ENCODE assay signal across 8 cellular contexts in genomic region chr6:42104095-42104806, GRCh38. TPM values are rescaled to one million over a fixed set of nuclear protein-coding genes. Genes with fewer than 3 reads are reported as not detected.
A peak's percentile ranks its signal among the peaks of the same experiment; 100 is the strongest.
DNase-seq lines count a peak whose midpoint lies in the region; ATAC-seq and TF ChIP-seq lines count a peak whose summit lies in the region.
"Had no signal": no experiment of that assay in that cellular context is flagged by ENCODE, and none has a peak within 500 bp of the region (broad histone marks: within the 10 kb centered on the region; RNA-seq: fewer than 3 reads in every experiment).

No MANE protein-coding gene starts in this region.

- H2AFZ ChIP-seq in OCI-LY7 (ENCODE audit: low read length) = peak overlapping the region; percentile 85
- H2AFZ ChIP-seq: parathyroid adenoma had no signal

- peak overlapping the region; percentile 87 for H3K4me2 ChIP-seq in OCI-LY7 (ENCODE audit: low read length)

- H3K36me3 ChIP-seq in OCI-LY7 (ENCODE audit: insufficient read depth, low read length) = no peaks in the 10 kb centered on the region
- no peaks in the 10 kb centered on the region for H3K36me3 ChIP-seq in cardiac muscle cell
- no peaks in the 10 kb centered on the region for H3K36me3 ChIP-seq in vagina

- no peak for TF ChIP-seq POLR2A in vagina (IDR thresholded peaks at IDR 0.05)

- peaks cover 4% of the 10 kb centered on the region for H3K4me1 ChIP-seq in OCI-LY7 (ENCODE audit: insufficient read depth, low read length, poor library complexity, severe bottlenecking)
- peaks cover 42% of the 10 kb centered on the region for H3K4me1 ChIP-seq in cardiac muscle cell (ENCODE audit: low read depth)
- peaks cover 58% of the 10 kb centered on the region for H3K4me1 ChIP-seq in vagina

- H3K27me3 ChIP-seq in cardiac muscle cell (no peaks in the 10 kb centered on the region), vagina (no peaks in the 10 kb centered on the region)

- peak; percentile 71 for ATAC-seq in GM21390 (IDR thresholded peaks at IDR 0.05; ENCODE audit: unreplicated experiment)
- ATAC-seq in GM21367 (IDR thresholded peaks at IDR 0.05; ENCODE audit: unreplicated experiment) = no peak

- DNase-seq in OCI-LY7 (ENCODE audit: low spot score) (peak; percentile 80), activated gamma-delta T cell treated with Interleukin-2 at 50 U/mL for 16 hours (peak; percentile 64), cardiac muscle cell (ENCODE audit: low read depth in 1 of 2, low spot score in 1 of 2) (peak; percentile 84 to 90), renal cortical epithelial cell (ENCODE audit: low read depth) (peak; percentile 40), vagina (ENCODE audit: extremely low spot score in 2 of 2) (no peak)

- CTCF ChIA-PET in OCI-LY7 (lab: Charles Lee; ENCODE audit: unreplicated experiment) = no interaction called here

- no peaks in the 10 kb centered on the region for H3K9me3 ChIP-seq in OCI-LY7 (ENCODE audit: low read length)
- no peaks in the 10 kb centered on the region for H3K9me3 ChIP-seq in cardiac muscle cell (ENCODE audit: low read depth)
- H3K9me3 ChIP-seq in vagina = no peaks in the 10 kb centered on the region

- intact Hi-C loops in OCI-LY7 (cut with micrococcal nuclease; ENCODE audit: unreplicated experiment) (no loop called here), vagina (cut with DNase I) (no loop called here)

- no peaks in the 10 kb centered on the region for H4K20me1 ChIP-seq in OCI-LY7 (ENCODE audit: insufficient read depth, low read length)

- peak overlapping the region; percentile 62 for H3K4me3 ChIP-seq in OCI-LY7 (ENCODE audit: low read depth, low read length, poor library complexity, severe bottlenecking)
- no peak overlapping the region for H3K4me3 ChIP-seq in cardiac muscle cell
- H3K4me3 ChIP-seq in vagina = peak overlapping the region; percentile 25 to 42

- POLR2A ChIA-PET in OCI-LY7 (lab: Charles Lee) = interaction anchor here (0.6 kb wide), 2 partner anchors 316 to 1036 kb away, joined by 3 to 5 read pairs; no protein-coding TSS in a partner anchor

- no peaks in the 10 kb centered on the region for H3K9me2 ChIP-seq in OCI-LY7 (ENCODE audit: insufficient read depth, low read length)

- no TSS peak for BruUV-seq in OCI-LY7 (replicated peaks; lab: Mats Ljungman, UMichigan)

- no peaks in the 10 kb centered on the region for H3K79me2 ChIP-seq in OCI-LY7 (ENCODE audit: insufficient read depth, low read depth, low read length)
- H3K79me2 ChIP-seq: parathyroid adenoma had no signal

- H3K27ac ChIP-seq in OCI-LY7 (ENCODE audit: low read depth, low read length, poor library complexity, severe bottlenecking) = no peak overlapping the region
- peak overlapping the region; percentile 64 for H3K27ac ChIP-seq in cardiac muscle cell
- H3K27ac ChIP-seq in vagina = peak overlapping the region; percentile 66
- H3K27ac ChIP-seq: parathyroid adenoma had no signal

- peak; percentile 94 for TF ChIP-seq CTCF in OCI-LY7 (conservative IDR thresholded peaks at IDR 0.05; ENCODE audit: low read length)
- TF ChIP-seq CTCF in cardiac muscle cell (IDR thresholded peaks at IDR 0.05; ENCODE audit: low read depth, low read length) = peak; percentile 84
- TF ChIP-seq CTCF in vagina (IDR thresholded peaks at IDR 0.05) = peak in 2 of 3 experiments; percentile 57 to 59

RNA-seq across cellular contexts. Expression of gene C6orf132, which starts 38.2 kb away (rescaled TPM):
- 0.03 TPM in 2 replicates for total RNA-seq in OCI-LY7 (2014; rRNA removed; shearing (Covaris generic))
- total RNA-seq in OCI-LY7 (2022) = not detected in 2 replicates
- total RNA-seq in cardiac muscle cell = 1.7 and 2.7 TPM in 2 replicates
- polyA plus RNA-seq in cardiac muscle cell = 0.49 and 0.56 TPM in 2 replicates
- total RNA-seq in renal cortical epithelial cell = 6.9 and 16.3 TPM in 2 replicates
- total RNA-seq in vagina = 78.6 TPM

RNA-seq across cellular contexts. Expression of gene TAF8, which starts 53.9 kb away (rescaled TPM):
- 33.2 and 35.1 TPM in 2 replicates for total RNA-seq in OCI-LY7 (2014; rRNA removed; shearing (Covaris generic))
- total RNA-seq in OCI-LY7 (2022) (47.8 and 56.0 TPM in 2 replicates), cardiac muscle cell (26.7 and 31.6 TPM in 2 replicates), renal cortical epithelial cell (18.1 and 20.3 TPM in 2 replicates), vagina (35.6 TPM)
- 18.3 and 25.8 TPM in 2 replicates for polyA plus RNA-seq in cardiac muscle cell

Comparison
In these comparisons a context has a peak if more than half of its experiments do, and no peak if none do; other contexts are left out.
1. DNase-seq: peak in OCI-LY7 (single experiment), activated gamma-delta T cell treated with Interleukin-2 at 50 U/mL for 16 hours (single experiment), cardiac muscle cell (2 of 2) and renal cortical epithelial cell (single experiment); none in vagina (0 of 2).
2. Peak in every context shown above with its lines, with median percentiles within 50 percentile points of each other: CTCF ChIP-seq.